ENCODE assay signal across 28 cellular contexts in the genomic region with DNA sequence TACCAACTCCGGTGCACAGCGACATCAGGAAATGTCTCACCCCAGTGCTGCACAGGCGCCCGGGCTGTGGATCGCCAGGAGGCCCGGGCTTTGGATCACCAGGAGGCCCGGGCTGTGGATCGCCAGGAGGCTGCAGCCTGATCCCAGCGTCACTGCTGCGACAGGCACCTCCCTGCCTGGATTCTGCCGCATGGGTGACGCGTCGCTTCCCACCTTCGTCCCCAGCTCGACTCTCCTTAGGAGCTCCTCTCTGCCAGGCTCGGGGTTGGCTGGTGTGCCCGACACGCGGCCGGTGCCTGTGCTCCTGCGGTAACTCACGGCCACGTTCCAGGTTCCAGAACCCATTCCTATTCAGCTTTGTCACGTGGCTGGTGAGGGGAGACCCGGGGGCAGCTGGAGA.
"Had no signal": no experiment of that assay in that cellular context is flagged by ENCODE, and none has a peak within 500 bp of the region (broad histone marks: within the 10 kb centered on the region; RNA-seq: fewer than 3 reads in every experiment).

No MANE protein-coding gene starts in this region.

- H3K27ac Mint-ChIP-seq: activated CD4-positive, alpha-beta memory T cell treated with anti-CD3 and anti-CD28 coated beads, Interleukin-2, amount 10 ng/mL, durations not matched to agents 7 days and 5 days; activated CD4-positive, alpha-beta T cell treated with anti-CD3 and anti-CD28 coated beads, Interleukin-2, amount 10 ng/mL, durations not matched to agents 7 days and 5 days; activated naive CD8-positive, alpha-beta T cell; activated T-cell treated with anti-CD3 and anti-CD28 coated beads, Interleukin-2, amount 50 U/mL, for 24 hours; activated T-cell treated with anti-CD3 and anti-CD28 coated beads, Interleukin-2, amount 50 U/mL, for 72 hours; effector memory CD8-positive, alpha-beta T cell; WTC11 had no signal

- DNase-seq: activated CD4-positive, alpha-beta memory T cell treated with anti-CD3 and anti-CD28 coated beads, Interleukin-2, amount 10 ng/mL, durations not matched to agents 7 days and 5 days; activated CD4-positive, alpha-beta T cell treated with anti-CD3 and anti-CD28 coated beads for 1 hour; activated CD4-positive, alpha-beta T cell treated with anti-CD3 and anti-CD28 coated beads for 4 hours; activated CD4-positive, alpha-beta T cell treated with anti-CD3 and anti-CD28 coated beads, Interleukin-2, amount 10 ng/mL, durations not matched to agents 7 days and 5 days; activated CD4-positive, alpha-beta T cell treated with anti-CD3 and anti-CD28 coated beads, Interleukin-2, amount 50 U/mL, for 4 hours; activated CD8-positive, alpha-beta memory T cell treated with anti-CD3 and anti-CD28 coated beads, Interleukin-2, amount 50 U/mL, for 48 hours; activated gamma-delta T cell treated with Interleukin-2 at 50 U/mL for 16 hours; activated naive CD4-positive, alpha-beta T cell treated with anti-CD3 and anti-CD28 coated beads, Interleukin-2, amount 50 U/mL, for 16 hours; activated naive CD4-positive, alpha-beta T cell treated with Interleukin-2 at 50 U/mL for 16 hours; activated T-cell treated with anti-CD3 and anti-CD28 coated beads for 4 hours; activated T-cell treated with anti-CD3 and anti-CD28 coated beads, Interleukin-2, amount 50 U/mL, for 24 hours; activated T-cell treated with anti-CD3 and anti-CD28 coated beads, Interleukin-2, amount 50 U/mL, for 72 hours; amniotic stem cell; anterior cingulate cortex; brain microvascular endothelial cell; cortex of kidney; dermis blood vessel endothelial cell; effector CD4-positive, alpha-beta T cell; effector memory CD8-positive, alpha-beta T cell; erythroblast; foreskin keratinocyte; gastrocnemius medialis; T-helper 2 cell had no signal

- H3K4me1 ChIP-seq: esophagus muscularis mucosa, foreskin keratinocyte, gastrocnemius medialis had no signal

- H3K4me3 Mint-ChIP-seq: activated CD4-positive, alpha-beta memory T cell treated with anti-CD3 and anti-CD28 coated beads, Interleukin-2, amount 10 ng/mL, durations not matched to agents 7 days and 5 days; activated CD4-positive, alpha-beta T cell treated with anti-CD3 and anti-CD28 coated beads, Interleukin-2, amount 10 ng/mL, durations not matched to agents 7 days and 5 days; activated naive CD8-positive, alpha-beta T cell; activated T-cell treated with anti-CD3 and anti-CD28 coated beads, Interleukin-2, amount 50 U/mL, for 24 hours; activated T-cell treated with anti-CD3 and anti-CD28 coated beads, Interleukin-2, amount 50 U/mL, for 72 hours; central memory CD8-positive, alpha-beta T cell; effector memory CD8-positive, alpha-beta T cell; WTC11 had no signal

- H3K9me3 ChIP-seq: esophagus muscularis mucosa, gastrocnemius medialis had no signal

- H3K36me3 ChIP-seq: brain microvascular endothelial cell, esophagus muscularis mucosa, gastrocnemius medialis had no signal

- H3K4me1 Mint-ChIP-seq: activated CD4-positive, alpha-beta memory T cell treated with anti-CD3 and anti-CD28 coated beads, Interleukin-2, amount 10 ng/mL, durations not matched to agents 7 days and 5 days; activated CD4-positive, alpha-beta T cell treated with anti-CD3 and anti-CD28 coated beads, Interleukin-2, amount 10 ng/mL, durations not matched to agents 7 days and 5 days; WTC11 had no signal

- H3K27me3 Mint-ChIP-seq: activated CD4-positive, alpha-beta T cell treated with anti-CD3 and anti-CD28 coated beads, Interleukin-2, amount 10 ng/mL, durations not matched to agents 7 days and 5 days had no signal

- H3K9me3 Mint-ChIP-seq: activated CD4-positive, alpha-beta memory T cell treated with anti-CD3 and anti-CD28 coated beads, Interleukin-2, amount 10 ng/mL, durations not matched to agents 7 days and 5 days; activated CD4-positive, alpha-beta T cell treated with anti-CD3 and anti-CD28 coated beads, Interleukin-2, amount 10 ng/mL, durations not matched to agents 7 days and 5 days; activated T-cell treated with anti-CD3 and anti-CD28 coated beads, Interleukin-2, amount 50 U/mL, for 24 hours; activated T-cell treated with anti-CD3 and anti-CD28 coated beads, Interleukin-2, amount 50 U/mL, for 72 hours had no signal

- ATAC-seq: activated T-cell treated with anti-CD3 and anti-CD28 coated beads, Interleukin-2, amount 50 U/mL, for 72 hours; effector memory CD8-positive, alpha-beta T cell; foreskin keratinocyte; gastrocnemius medialis; WTC11 had no signal

- H3K4me3 ChIP-seq: esophagus muscularis mucosa, gastrocnemius medialis had no signal

- H3K27me3 ChIP-seq: brain microvascular endothelial cell, foreskin keratinocyte had no signal

- H3K27ac ChIP-seq: brain microvascular endothelial cell, esophagus muscularis mucosa, foreskin keratinocyte, gastrocnemius medialis, VCaP had no signal

- H3K36me3 Mint-ChIP-seq: activated naive CD8-positive, alpha-beta T cell had no signal
